1 cellular context compared by ENCODE assay signal in the genomic region with DNA sequence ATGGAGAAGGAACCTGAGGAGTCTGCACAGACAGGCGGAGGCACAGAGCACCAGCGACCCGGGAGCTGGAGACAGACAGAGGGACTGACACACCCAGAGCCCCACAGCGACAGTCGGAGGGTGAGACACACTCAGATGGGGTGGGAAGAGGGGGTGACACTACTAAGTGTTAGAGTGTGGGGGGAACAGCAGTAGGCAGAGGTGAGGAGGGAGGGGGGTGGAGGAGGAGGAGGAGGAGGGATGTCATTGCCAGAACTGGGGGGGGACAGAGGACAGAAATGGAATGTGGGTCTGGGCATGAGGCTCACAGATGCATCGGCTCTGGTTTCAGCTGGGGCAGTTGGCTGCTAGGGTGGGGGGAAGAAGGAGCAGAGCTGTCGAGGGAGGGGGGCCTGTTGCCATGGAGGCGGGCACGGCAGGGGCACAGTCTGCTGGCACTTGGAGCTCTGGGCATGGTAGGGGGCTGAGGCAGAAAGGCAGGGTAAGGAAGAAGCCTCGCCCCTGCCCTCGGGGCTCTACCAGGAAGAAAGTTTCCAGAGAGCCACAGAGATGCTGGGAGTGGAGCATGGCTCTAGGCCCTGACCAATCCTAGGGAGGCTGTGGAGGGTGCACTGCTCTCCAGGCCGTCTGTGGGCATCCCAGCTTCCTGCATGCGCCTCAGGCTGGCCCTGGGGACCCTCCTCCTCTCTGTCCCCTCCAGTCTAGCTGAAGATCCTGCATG.
TF ChIP-seq lines count a peak whose summit lies in the region.

No MANE protein-coding gene starts in this region.

TF ChIP-seq in HepG2, 621 proteins besides CTCF, POLR2A, EP300 and RAD21:
- TF ChIP-seq, protein P1, sequence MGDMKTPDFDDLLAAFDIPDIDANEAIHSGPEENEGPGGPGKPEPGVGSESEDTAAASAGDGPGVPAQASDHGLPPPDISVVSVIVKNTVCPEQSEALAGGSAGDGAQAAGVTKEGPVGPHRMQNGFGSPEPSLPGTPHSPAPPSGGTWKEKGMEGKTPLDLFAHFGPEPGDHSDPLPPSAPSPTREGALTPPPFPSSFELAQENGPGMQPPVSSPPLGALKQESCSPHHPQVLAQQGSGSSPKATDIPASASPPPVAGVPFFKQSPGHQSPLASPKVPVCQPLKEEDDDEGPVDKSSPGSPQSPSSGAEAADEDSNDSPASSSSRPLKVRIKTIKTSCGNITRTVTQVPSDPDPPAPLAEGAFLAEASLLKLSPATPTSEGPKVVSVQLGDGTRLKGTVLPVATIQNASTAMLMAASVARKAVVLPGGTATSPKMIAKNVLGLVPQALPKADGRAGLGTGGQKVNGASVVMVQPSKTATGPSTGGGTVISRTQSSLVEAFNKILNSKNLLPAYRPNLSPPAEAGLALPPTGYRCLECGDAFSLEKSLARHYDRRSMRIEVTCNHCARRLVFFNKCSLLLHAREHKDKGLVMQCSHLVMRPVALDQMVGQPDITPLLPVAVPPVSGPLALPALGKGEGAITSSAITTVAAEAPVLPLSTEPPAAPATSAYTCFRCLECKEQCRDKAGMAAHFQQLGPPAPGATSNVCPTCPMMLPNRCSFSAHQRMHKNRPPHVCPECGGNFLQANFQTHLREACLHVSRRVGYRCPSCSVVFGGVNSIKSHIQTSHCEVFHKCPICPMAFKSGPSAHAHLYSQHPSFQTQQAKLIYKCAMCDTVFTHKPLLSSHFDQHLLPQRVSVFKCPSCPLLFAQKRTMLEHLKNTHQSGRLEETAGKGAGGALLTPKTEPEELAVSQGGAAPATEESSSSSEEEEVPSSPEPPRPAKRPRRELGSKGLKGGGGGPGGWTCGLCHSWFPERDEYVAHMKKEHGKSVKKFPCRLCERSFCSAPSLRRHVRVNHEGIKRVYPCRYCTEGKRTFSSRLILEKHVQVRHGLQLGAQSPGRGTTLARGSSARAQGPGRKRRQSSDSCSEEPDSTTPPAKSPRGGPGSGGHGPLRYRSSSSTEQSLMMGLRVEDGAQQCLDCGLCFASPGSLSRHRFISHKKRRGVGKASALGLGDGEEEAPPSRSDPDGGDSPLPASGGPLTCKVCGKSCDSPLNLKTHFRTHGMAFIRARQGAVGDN (CRISPR knock-in tag; IDR thresholded peaks at IDR 0.05): 0 out of 2 replicates have a peak, but pooled peaks have one; percentile 25
- no peak for TF ChIP-seq ZNF382 (CRISPR knock-in tag; IDR thresholded peaks at IDR 0.05; ENCODE audit: borderline replicate concordance)
